21 cellular contexts compared by ENCODE assay signal in genomic region chr4:7364979-7365378, GRCh38.
DNase-seq lines count a peak whose midpoint lies in the region; ATAC-seq and TF ChIP-seq lines count a peak whose summit lies in the region.
"Had no signal": no experiment of that assay in that cellular context is flagged by ENCODE, and none has a peak within 500 bp of the region (broad histone marks: within the 10 kb centered on the region; RNA-seq: fewer than 3 reads in every experiment).

No MANE protein-coding gene starts in this region.

- no peak overlapping the region for H2AK5ac ChIP-seq in trophoblast cell (ENCODE audit: low read length)

- no peak overlapping the region for H2BK120ac ChIP-seq in trophoblast cell (ENCODE audit: insufficient read depth, low read length, poor library complexity)

- no peak overlapping the region for H2BK5ac ChIP-seq in trophoblast cell (ENCODE audit: low read depth, low read length, poor library complexity)

- no peak overlapping the region for H4K12ac ChIP-seq in trophoblast cell (ENCODE audit: low read depth, low read length)

- WGBS in heart right ventricle, 2 donors = 50 to 54% methylated on average over 5 of the region's 5 CpGs
- no CpG with 5 or more reads among the region's 5 CpGs for WGBS in trophoblast cell (ENCODE audit: extremely low coverage, insufficient coverage, insufficient read length)

- ATAC-seq in heart right ventricle = peak in 4 of 8 donors; percentile 36 to 69 (median 46)
- no peak for ATAC-seq in GM18873 (IDR thresholded peaks at IDR 0.05; ENCODE audit: low FRiP score, unreplicated experiment)
- ATAC-seq: naive thymus-derived CD8-positive, alpha-beta T cell; T-helper 17 cell had no signal

- H3K14ac ChIP-seq in trophoblast cell (ENCODE audit: low read length) = no peak overlapping the region

- H3K18ac ChIP-seq in trophoblast cell (ENCODE audit: low read length) = no peak overlapping the region

- H3K36me3 ChIP-seq in heart right ventricle (no peaks in the 10 kb centered on the region), trophoblast cell (ENCODE audit: control insufficient read depth in 1 of 2, insufficient read depth in 2 of 2, low read length in 2 of 2) (no peaks in the 10 kb centered on the region)
- H3K36me3 ChIP-seq: uterus had no signal

- intact Hi-C loops in heart right ventricle (cut with DNase I) = no loop called here

- peaks cover 0 to 32% (median 16%) of the 10 kb centered on the region in 9 donors for H3K4me1 ChIP-seq in heart right ventricle
- H3K4me1 ChIP-seq in trophoblast cell (ENCODE audit: control insufficient read depth in 1 of 2, insufficient read depth in 2 of 2, low read length in 2 of 2) = no peaks in the 10 kb centered on the region
- H3K4me1 ChIP-seq: uterus had no signal

- no peak overlapping the region for H2BK12ac ChIP-seq in trophoblast cell (ENCODE audit: low read length)

- no peaks in the 10 kb centered on the region for H3K79me1 ChIP-seq in trophoblast cell (ENCODE audit: low read length)

- no peak overlapping the region for H2AFZ ChIP-seq in trophoblast cell (ENCODE audit: insufficient read depth, low read length, poor library complexity)
- H2AFZ ChIP-seq: GM23248 had no signal

- H3K23ac ChIP-seq in trophoblast cell (ENCODE audit: low read length) = no peak overlapping the region

- no peak overlapping the region for H4K91ac ChIP-seq in trophoblast cell (ENCODE audit: low read depth, low read length)

- H3K27ac ChIP-seq in heart right ventricle (no peak overlapping the region), substantia nigra (ENCODE audit: low read depth, low read length, poor library complexity, severe bottlenecking) (peak overlapping the region; percentile 98), trophoblast cell (ENCODE audit: low read depth, low read length) (no peak overlapping the region)
- H3K27ac ChIP-seq: GM23248, SK-N-MC, uterus had no signal

- H3K9ac ChIP-seq in trophoblast cell (ENCODE audit: low read length) = no peak overlapping the region
- H3K9ac ChIP-seq: GM23248 had no signal

- no peak overlapping the region for H4K8ac ChIP-seq in trophoblast cell (ENCODE audit: low read depth, low read length)

- DNase-seq in NCI-H345 (lab: John Stamatoyannopoulos, UW) = peak; percentile 7
- DNase-seq in NCI-H345 treated with DMSO at 0.1 percent for 48 hours (lab: John Stamatoyannopoulos, UW; ENCODE audit: unreplicated experiment) = no peak
- peak; percentile 27 for DNase-seq in NCI-H774 (lab: John Stamatoyannopoulos, UW)
- DNase-seq in heart right ventricle = peak; percentile 22 to 46
- DNase-seq in substantia nigra (lab: John Stamatoyannopoulos, UW) = no peak
- no peak for DNase-seq in mesenteric fat pad (ENCODE audit: low spot score)
- DNase-seq in trophoblast cell = no peak
- DNase-seq: activated T-cell treated with anti-CD3 and anti-CD28 coated beads, Interleukin-2, amount 50 U/mL, for 24 hours; AML-193; CD8-positive, alpha-beta memory T cell; dermis blood vessel endothelial cell; GDM1; left colon; naive thymus-derived CD8-positive, alpha-beta T cell; NCI-H1436; T-helper 17 cell; uterus had no signal

- no peaks in the 10 kb centered on the region for H3K9me3 ChIP-seq in heart right ventricle
- peaks cover 4% of the 10 kb centered on the region for H3K9me3 ChIP-seq in trophoblast cell (ENCODE audit: insufficient read depth, low read depth, low read length)
- H3K9me3 ChIP-seq: uterus had no signal

- H3K4ac ChIP-seq in trophoblast cell (ENCODE audit: low read depth, low read length) = no peak overlapping the region

- peaks cover 0 to 25% (median 0%) of the 10 kb centered on the region in 7 donors for H3K27me3 ChIP-seq in heart right ventricle
- H3K27me3 ChIP-seq in trophoblast cell (ENCODE audit: insufficient read depth, low read length) = no peaks in the 10 kb centered on the region
- H3K27me3 ChIP-seq: uterus had no signal

- TF ChIP-seq CTCF in heart right ventricle (IDR thresholded peaks at IDR 0.05) = no peak

- H3K79me2 ChIP-seq in trophoblast cell (ENCODE audit: control insufficient read depth, insufficient read depth, low read length, poor library complexity) = no peaks in the 10 kb centered on the region

- no peak overlapping the region for H3K4me2 ChIP-seq in trophoblast cell (ENCODE audit: low read length)
- H3K4me2 ChIP-seq: smooth muscle cell had no signal

- H3K4me3 ChIP-seq in heart right ventricle = no peak overlapping the region
- no peak overlapping the region for H3K4me3 ChIP-seq in trophoblast cell (ENCODE audit: low read depth, low read length)
- H3K4me3 ChIP-seq: GM23248, SK-N-MC, smooth muscle cell, uterus had no signal

Comparison
In these comparisons a context has a peak if more than half of its experiments do, and no peak if none do; other contexts are left out.
1. DNase-seq: peak in NCI-H345 (single experiment), NCI-H774 (single experiment) and heart right ventricle (2 of 2); none in NCI-H345 treated with DMSO at 0.1 percent for 48 hours (single experiment), substantia nigra (0 of 49), mesenteric fat pad (single experiment) and trophoblast cell (0 of 2).